In genomic region chr7:80496586-80496985, GRCh38 we compare ENCODE assay signal across 20 cellular contexts. TPM values are rescaled to one million over a fixed set of nuclear protein-coding genes. Genes with fewer than 3 reads are reported as not detected.
"Had no signal": no experiment of that assay in that cellular context is flagged by ENCODE, and none has a peak within 500 bp of the region (broad histone marks: within the 10 kb centered on the region; RNA-seq: fewer than 3 reads in every experiment).

No MANE protein-coding gene starts in this region.

- H3K27me3 Mint-ChIP-seq: stimulated activated naive CD8-positive, alpha-beta T cell treated with anti-CD3 and anti-CD28 coated beads, Interleukin-15, amount 100 ng/mL, for 72 hours; T-cell had no signal

- H3K4me2 ChIP-seq: smooth muscle cell had no signal

- H3K9me3 ChIP-seq: prostate gland, upper lobe of left lung had no signal

- H3K4me1 ChIP-seq: prostate gland had no signal

- H3K27ac ChIP-seq: foreskin keratinocyte, prostate gland, upper lobe of left lung had no signal

- H3K27ac Mint-ChIP-seq: activated naive CD4-positive, alpha-beta T cell treated with anti-CD3 and anti-CD28 coated beads for 36 hours; activated naive CD8-positive, alpha-beta T cell treated with anti-CD3 and anti-CD28 coated beads, Interleukin-2, amount 50 U/mL, for 24 hours; activated T-helper 2 cell treated with anti-CD3 and anti-CD28 coated beads, Interferon-gamma antibody, Interleukin-2, Interleukin-4, amounts not matched to agents 10 μg/mL and 5 μg/mL and 100 μg/mL, durations not matched to agents 14 hours and 24 hours and 36 hours; nephron progenitor cell; stimulated activated naive CD8-positive, alpha-beta T cell treated with anti-CD3 and anti-CD28 coated beads, Interleukin-15, amount 100 ng/mL, for 72 hours; T-cell had no signal

- FAIRE-seq: bronchial epithelial cell had no signal

- H3K27me3 ChIP-seq: foreskin keratinocyte, upper lobe of left lung had no signal

- H3K4me1 Mint-ChIP-seq: activated naive CD8-positive, alpha-beta T cell treated with anti-CD3 and anti-CD28 coated beads, Interleukin-2, amount 50 U/mL, for 24 hours; nephron progenitor cell; stimulated activated naive CD8-positive, alpha-beta T cell treated with anti-CD3 and anti-CD28 coated beads, Interleukin-15, amount 100 ng/mL, for 72 hours; T-cell had no signal

- H3K36me3 Mint-ChIP-seq: T-cell had no signal

- ATAC-seq: activated naive CD8-positive, alpha-beta T cell treated with anti-CD3 and anti-CD28 coated beads, Interleukin-2, amount 50 U/mL, for 24 hours; foreskin keratinocyte; right cardiac atrium; stimulated activated naive CD8-positive, alpha-beta T cell treated with anti-CD3 and anti-CD28 coated beads, Interleukin-15, amount 100 ng/mL, for 72 hours; T-cell had no signal

- DNase-seq: activated CD4-positive, CD25-positive, alpha-beta regulatory T cell treated with anti-CD3 and anti-CD28 coated beads, Interleukin-2, amount 50 U/mL, for 72 hours; activated naive CD4-positive, alpha-beta T cell treated with anti-CD3 and anti-CD28 coated beads for 36 hours; activated naive CD8-positive, alpha-beta T cell treated with anti-CD3 and anti-CD28 coated beads, Interleukin-2, amount 50 U/mL, for 24 hours; aorta; foreskin keratinocyte; head of caudate nucleus; nephron progenitor cell; occipital lobe; right cardiac atrium; stimulated activated naive CD8-positive, alpha-beta T cell treated with anti-CD3 and anti-CD28 coated beads, Interleukin-15, amount 100 ng/mL, for 72 hours; T-cell; T-helper 9 cell; upper lobe of left lung had no signal

- H3K4me3 ChIP-seq: prostate gland, smooth muscle cell, upper lobe of left lung had no signal

- H3K36me3 ChIP-seq: prostate gland, upper lobe of left lung had no signal

- H3K9me3 Mint-ChIP-seq: activated naive CD4-positive, alpha-beta T cell treated with anti-CD3 and anti-CD28 coated beads for 36 hours; activated naive CD8-positive, alpha-beta T cell treated with anti-CD3 and anti-CD28 coated beads, Interleukin-2, amount 50 U/mL, for 24 hours; activated T-helper 2 cell treated with anti-CD3 and anti-CD28 coated beads, Interferon-gamma antibody, Interleukin-2, Interleukin-4, amounts not matched to agents 10 μg/mL and 5 μg/mL and 100 μg/mL, durations not matched to agents 14 hours and 24 hours and 36 hours; nephron progenitor cell; stimulated activated naive CD8-positive, alpha-beta T cell treated with anti-CD3 and anti-CD28 coated beads, Interleukin-15, amount 100 ng/mL, for 72 hours had no signal

- H3K4me3 Mint-ChIP-seq: activated naive CD4-positive, alpha-beta T cell treated with anti-CD3 and anti-CD28 coated beads for 36 hours; activated naive CD8-positive, alpha-beta T cell treated with anti-CD3 and anti-CD28 coated beads, Interleukin-2, amount 50 U/mL, for 24 hours; nephron progenitor cell; stimulated activated naive CD8-positive, alpha-beta T cell treated with anti-CD3 and anti-CD28 coated beads, Interleukin-15, amount 100 ng/mL, for 72 hours; T-cell had no signal

RNA-seq across cellular contexts. Expression of gene GNAT3, which starts 15.3 kb away (rescaled TPM):
- total RNA-seq: activated naive CD4-positive, alpha-beta T cell treated with anti-CD3 and anti-CD28 coated beads for 36 hours; activated T-helper 2 cell treated with anti-CD3 and anti-CD28 coated beads, Interferon-gamma antibody, Interleukin-2, Interleukin-4, amounts not matched to agents 10 μg/mL and 5 μg/mL and 100 μg/mL, durations not matched to agents 14 hours and 24 hours and 36 hours; aorta; bronchial epithelial cell; foreskin keratinocyte; lower leg skin; occipital lobe; prostate gland; right cardiac atrium; smooth muscle cell; T-cell; temporal lobe; upper lobe of left lung had no signal
- polyA plus RNA-seq: esophagus, foreskin keratinocyte, right cardiac atrium, smooth muscle cell had no signal
